ENCODE assay signal across 12 cellular contexts in the genomic region with DNA sequence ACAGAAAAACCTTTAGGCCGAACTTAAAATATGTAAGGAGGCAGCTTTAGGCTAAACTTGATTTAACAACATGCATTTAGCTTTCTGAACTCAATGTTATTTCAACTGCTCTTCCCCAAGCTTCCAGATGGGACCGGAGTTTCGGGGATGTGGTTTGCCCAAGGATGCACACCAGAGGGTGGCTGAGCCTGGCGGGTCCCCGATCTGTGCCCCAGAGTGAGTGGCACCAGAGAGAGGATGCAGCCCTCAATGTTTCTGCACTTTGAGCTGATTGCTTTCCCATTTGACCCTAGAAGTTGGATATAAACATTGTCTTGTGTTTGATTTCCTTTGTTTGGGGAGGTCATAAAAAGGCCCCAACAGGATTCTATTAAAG.
DNase-seq lines count a peak whose midpoint lies in the region; ATAC-seq, FAIRE-seq and TF ChIP-seq lines count a peak whose summit lies in the region.
"Had no signal": no experiment of that assay in that cellular context is flagged by ENCODE, and none has a peak within 500 bp of the region (broad histone marks: within the 10 kb centered on the region; RNA-seq: fewer than 3 reads in every experiment).

No MANE protein-coding gene starts in this region.

- no peaks in the 10 kb centered on the region for H3K9me3 Mint-ChIP-seq in immature natural killer cell
- peaks cover 5% of the 10 kb centered on the region for H3K9me3 Mint-ChIP-seq in stimulated activated memory B cell treated with anti-CD40 and anti-IgM and Interleukin-4, amounts not matched to agents 10 μg/mL and 1 μg/mL and 100 μg/mL, for 72 hours

- H3K4me1 Mint-ChIP-seq in immature natural killer cell = peaks cover 26 to 29% of the 10 kb centered on the region in 2 donors
- H3K4me1 Mint-ChIP-seq in stimulated activated memory B cell treated with anti-CD40 and anti-IgM and Interleukin-4, amounts not matched to agents 10 μg/mL and 1 μg/mL and 100 μg/mL, for 72 hours = peaks cover 20% of the 10 kb centered on the region

- peaks cover 0 to 5% (median 1%) of the 10 kb centered on the region in 3 donors for H3K27me3 Mint-ChIP-seq in immature natural killer cell (ENCODE audit: low read depth in 3 of 3)
- H3K27me3 Mint-ChIP-seq in stimulated activated memory B cell treated with anti-CD40 and anti-IgM and Interleukin-4, amounts not matched to agents 10 μg/mL and 1 μg/mL and 100 μg/mL, for 72 hours = no peaks in the 10 kb centered on the region

- no peak for TF ChIP-seq POLR2A in GM12892 (IDR thresholded peaks at IDR 0.05; ENCODE audit: low read depth, low read length)

- FAIRE-seq in GM12892 (lab: Jason Lieb, UNC) = no peak
- FAIRE-seq: G401.6 had no signal

- H3K4me3 Mint-ChIP-seq in immature natural killer cell = peak overlapping the region; percentile 87 to 95 (median 91)
- peak overlapping the region; percentile 54 for H3K4me3 Mint-ChIP-seq in stimulated activated memory B cell treated with anti-CD40 and anti-IgM and Interleukin-4, amounts not matched to agents 10 μg/mL and 1 μg/mL and 100 μg/mL, for 72 hours

- ATAC-seq in HG03097 (IDR thresholded peaks at IDR 0.05; ENCODE audit: low FRiP score, unreplicated experiment) (peak; percentile 25), GM19351 (IDR thresholded peaks at IDR 0.05; ENCODE audit: unreplicated experiment) (no peak)
- ATAC-seq in stimulated activated memory B cell treated with anti-CD40 and anti-IgM and Interleukin-4, amounts not matched to agents 10 μg/mL and 1 μg/mL and 100 μg/mL, for 72 hours = no peak

- DNase-seq in immature natural killer cell (no peak), GM12892 (ENCODE audit: insufficient read length) (no peak), NCI-H1092 treated with DMSO at 0.1 percent for 48 hours (lab: John Stamatoyannopoulos, UW) (no peak)
- DNase-seq: cerebellar nuclear complex, H7, NCI-H446 treated with DMSO at 0.1 percent for 48 hours, SJCRH30 had no signal

- H3K27ac ChIP-seq in VCaP = peak overlapping the region; percentile 57
- H3K27ac ChIP-seq: SJCRH30 had no signal

- peak overlapping the region; percentile 79 to 93 (median 88) for H3K27ac Mint-ChIP-seq in immature natural killer cell
- H3K27ac Mint-ChIP-seq in stimulated activated memory B cell treated with anti-CD40 and anti-IgM and Interleukin-4, amounts not matched to agents 10 μg/mL and 1 μg/mL and 100 μg/mL, for 72 hours = peak overlapping the region; percentile 72

- no peak for TF ChIP-seq CTCF in VCaP (conservative IDR thresholded peaks at IDR 0.05)

- H3K36me3 Mint-ChIP-seq in immature natural killer cell = no peaks in the 10 kb centered on the region
- H3K36me3 Mint-ChIP-seq in stimulated activated memory B cell treated with anti-CD40 and anti-IgM and Interleukin-4, amounts not matched to agents 10 μg/mL and 1 μg/mL and 100 μg/mL, for 72 hours = no peaks in the 10 kb centered on the region
